In genomic region chr19:55598034-55598433, GRCh38 we compare ENCODE assay signal across 13 cellular contexts. TPM values are rescaled to one million over a fixed set of nuclear protein-coding genes. Genes with fewer than 3 reads are reported as not detected.
A peak's percentile ranks its signal among the peaks of the same experiment; 100 is the strongest.
DNase-seq lines count a peak whose midpoint lies in the region; ATAC-seq and TF ChIP-seq lines count a peak whose summit lies in the region.
"Had no signal": no experiment of that assay in that cellular context is flagged by ENCODE, and none has a peak within 500 bp of the region (broad histone marks: within the 10 kb centered on the region; RNA-seq: fewer than 3 reads in every experiment).

No MANE protein-coding gene starts in this region.

- H3K79me2 ChIP-seq in smooth muscle cell (ENCODE audit: low read depth) = no peaks in the 10 kb centered on the region

- ATAC-seq in GM19397 (IDR thresholded peaks at IDR 0.05; ENCODE audit: unreplicated experiment) (no peak), GM19035 (IDR thresholded peaks at IDR 0.05; ENCODE audit: unreplicated experiment) (no peak), aorta (ENCODE audit: low FRiP score) (no peak)

- intact Hi-C loops in aorta (cut with DNase I) = no loop called here

- H3K27ac ChIP-seq in iPS-20b (ENCODE audit: low read length) = no peak overlapping the region
- no peak overlapping the region for H3K27ac ChIP-seq in smooth muscle cell (ENCODE audit: low read depth)
- no peak overlapping the region for H3K27ac ChIP-seq in aorta (ENCODE audit: low read depth in 1 of 2, low read length in 2 of 2)

- H3K9ac ChIP-seq in iPS-20b (ENCODE audit: low read depth, low read length) = no peak overlapping the region
- H3K9ac ChIP-seq in smooth muscle cell (ENCODE audit: low read depth) = no peak overlapping the region

- H3K4me3 ChIP-seq in iPS-20b (ENCODE audit: low read length) (peak overlapping the region; percentile 66), smooth muscle cell (no peak overlapping the region), aorta (ENCODE audit: low read length in 2 of 2) (no peak overlapping the region)

- H4K20me1 ChIP-seq in smooth muscle cell (ENCODE audit: low read depth) = no peaks in the 10 kb centered on the region

- no peak for TF ChIP-seq CTCF in smooth muscle cell (IDR thresholded peaks at IDR 0.05; ENCODE audit: borderline replicate concordance, insufficient read depth, poor library complexity, severe bottlenecking)

- WGBS in smooth muscle cell (ENCODE audit: low lambda C conversion rate) = 82% methylated on average over 9 of the region's 9 CpGs
- 74 to 88% methylated on average over 9 of the region's 9 CpGs for WGBS in aorta, 2 donors

- H3F3A ChIP-seq in smooth muscle cell (ENCODE audit: low read depth) = peaks cover 9% of the 10 kb centered on the region

- peak; percentile 43 for DNase-seq in NCI-H2227 (lab: John Stamatoyannopoulos, UW; ENCODE audit: unreplicated experiment)
- no peak for DNase-seq in NCI-H2227 treated with DMSO at 0.1 percent for 48 hours (lab: John Stamatoyannopoulos, UW)
- peak; percentile 16 for DNase-seq in NCI-H69 (lab: John Stamatoyannopoulos, UW)
- no peak for DNase-seq in smooth muscle cell (lab: John Stamatoyannopoulos, UW; ENCODE audit: unreplicated experiment)
- DNase-seq in aorta = no peak
- DNase-seq: activated CD4-positive, alpha-beta T cell treated with anti-CD3 and anti-CD28 coated beads for 4 hours; Calu3; effector CD8-positive, alpha-beta T cell; stimulated activated naive CD8-positive, alpha-beta T cell treated with anti-CD3 and anti-CD28 coated beads, Interleukin-15, amount 100 ng/mL, for 72 hours had no signal

- no peak overlapping the region for H2AFZ ChIP-seq in smooth muscle cell (ENCODE audit: low read depth)

- H3K9me3 ChIP-seq in iPS-20b (ENCODE audit: insufficient read depth, low read depth, low read length) (no peaks in the 10 kb centered on the region), smooth muscle cell (replicated peaks; ENCODE audit: low read depth) (no peaks in the 10 kb centered on the region), aorta (ENCODE audit: control insufficient read depth, low read length) (no peaks in the 10 kb centered on the region)
- H3K9me3 ChIP-seq: Peyer's patch had no signal

- H3K4me2 ChIP-seq in smooth muscle cell = peak overlapping the region; percentile 78

- peaks cover 12% of the 10 kb centered on the region; the same call in 1 of the 2 replicates for H3K4me1 ChIP-seq in iPS-20b (ENCODE audit: insufficient read depth, low read length)
- H3K4me1 ChIP-seq in smooth muscle cell (ENCODE audit: low read depth) = peaks cover 6% of the 10 kb centered on the region
- H3K4me1 ChIP-seq in aorta (ENCODE audit: control insufficient read depth in 1 of 2, insufficient read depth in 2 of 2, low read length in 2 of 2) = no peaks in the 10 kb centered on the region

- peaks cover 25% of the 10 kb centered on the region for H3K36me3 ChIP-seq in iPS-20b (ENCODE audit: insufficient read depth, low read depth, low read length)
- no peaks in the 10 kb centered on the region for H3K36me3 ChIP-seq in smooth muscle cell (ENCODE audit: low read depth)
- peaks cover 0 to 3% of the 10 kb centered on the region in 2 donors for H3K36me3 ChIP-seq in aorta (ENCODE audit: control insufficient read depth in 1 of 2, insufficient read depth in 2 of 2, low read length in 1 of 2)

- H3K27me3 ChIP-seq in iPS-20b (ENCODE audit: insufficient read depth, low read length) = no peaks in the 10 kb centered on the region
- no peaks in the 10 kb centered on the region for H3K27me3 ChIP-seq in smooth muscle cell (ENCODE audit: low read depth)
- H3K27me3 ChIP-seq in aorta (ENCODE audit: control insufficient read depth in 1 of 2, insufficient read depth in 2 of 2, low read length in 1 of 2) = no peaks in the 10 kb centered on the region
- H3K27me3 ChIP-seq: Peyer's patch had no signal

RNA-seq across cellular contexts. Expression of gene FIZ1, which starts 1.3 kb away (rescaled TPM):
- 4.6 and 10.4 TPM in 2 replicates for total RNA-seq in smooth muscle cell
- 16.8 and 17.7 TPM in 2 replicates for polyA plus RNA-seq in smooth muscle cell
- total RNA-seq in aorta = 10 to 100 TPM; 12.7 to 13.2 TPM
- 10 to 100 TPM in 1 of 2 donors, 1 to 10 TPM in 1; 2.8 to 12.6 TPM for polyA plus RNA-seq in aorta

RNA-seq across cellular contexts. Expression of gene ZNF524, which starts 2.1 kb away (rescaled TPM):
- 16.3 and 20.1 TPM in 2 replicates for total RNA-seq in smooth muscle cell
- 13.3 and 19.4 TPM in 2 replicates for polyA plus RNA-seq in smooth muscle cell
- total RNA-seq in aorta = 10 to 100 TPM; 13.2 to 17.3 TPM
- 10 to 100 TPM; 13.4 to 38.8 TPM for polyA plus RNA-seq in aorta

RNA-seq across cellular contexts. Expression of gene ZNF865, which starts 7.4 kb away (rescaled TPM):
- total RNA-seq in smooth muscle cell = 3.0 and 3.8 TPM in 2 replicates
- 1.2 and 2.0 TPM in 2 replicates for polyA plus RNA-seq in smooth muscle cell
- total RNA-seq in aorta = 10 to 100 TPM; 13.4 to 16.4 TPM
- 1 to 10 TPM; 1.1 to 5.7 TPM for polyA plus RNA-seq in aorta

RNA-seq across cellular contexts. Expression of gene ZNF579, which starts 17.4 kb away (rescaled TPM):
- 4.2 TPM in 2 replicates for total RNA-seq in smooth muscle cell
- 15.1 and 15.8 TPM in 2 replicates for polyA plus RNA-seq in smooth muscle cell
- total RNA-seq in aorta = 10 to 100 TPM; 12.9 to 13.1 TPM
- 10 to 100 TPM in 1 of 2 donors, under 1 TPM in 1; 0.63 to 12.6 TPM for polyA plus RNA-seq in aorta

RNA-seq across cellular contexts. Expression of gene ZNF784, which starts 26.3 kb away (rescaled TPM):
- total RNA-seq in smooth muscle cell = 3.1 and 3.8 TPM in 2 replicates
- 7.2 and 7.3 TPM in 2 replicates for polyA plus RNA-seq in smooth muscle cell
- total RNA-seq in aorta = 1 to 10 TPM; 5.1 to 5.3 TPM
- 10 to 100 TPM in 1 of 2 donors, 1 to 10 TPM in 1; 4.8 to 27.2 TPM for polyA plus RNA-seq in aorta

Comparison
In these comparisons a context has a peak if more than half of its experiments do, and no peak if none do; other contexts are left out.
1. DNase-seq: peak in NCI-H2227 (single experiment) and NCI-H69 (single experiment); none in NCI-H2227 treated with DMSO at 0.1 percent for 48 hours (single experiment), smooth muscle cell (single experiment) and aorta (0 of 2).